In the genomic region with DNA sequence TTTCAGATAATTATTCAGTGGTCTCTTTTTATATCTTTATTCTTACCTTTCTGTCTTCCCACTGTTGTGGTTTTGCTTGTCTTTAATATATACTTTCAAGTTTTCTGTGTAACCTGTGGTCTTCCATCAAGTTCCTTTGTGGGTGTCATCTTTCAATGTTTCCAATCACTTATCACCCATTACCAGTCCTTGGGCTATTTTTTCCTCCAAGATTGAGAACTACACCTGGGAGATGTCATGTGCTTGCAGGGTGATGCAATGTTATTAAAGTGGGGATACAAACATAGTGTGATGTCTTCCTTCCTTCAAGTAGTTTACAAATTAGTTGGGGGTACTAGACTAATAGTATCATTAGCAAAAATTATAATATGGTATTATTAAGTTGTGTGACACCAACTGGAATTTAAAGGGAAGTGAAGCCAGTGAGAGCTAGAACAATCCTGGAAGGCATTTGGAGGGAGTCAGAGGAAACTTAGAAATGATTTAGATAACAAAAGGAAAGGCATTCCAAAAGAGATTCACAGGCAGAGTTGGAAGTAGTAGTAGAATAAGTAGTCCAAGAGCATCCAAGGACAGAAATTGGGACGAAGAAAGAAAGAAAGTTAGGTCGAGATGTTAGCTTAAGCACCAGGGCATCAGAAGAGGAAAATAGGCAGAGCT, we compare ENCODE assay signal across 9 cellular contexts. TPM values are rescaled to one million over a fixed set of nuclear protein-coding genes. Genes with fewer than 3 reads are reported as not detected.
DNase-seq lines count a peak whose midpoint lies in the region; ATAC-seq and TF ChIP-seq lines count a peak whose summit lies in the region.
"Had no signal": no experiment of that assay in that cellular context is flagged by ENCODE, and none has a peak within 500 bp of the region (broad histone marks: within the 10 kb centered on the region; RNA-seq: fewer than 3 reads in every experiment).

No MANE protein-coding gene starts in this region.

- H3K4me3 Mint-ChIP-seq in CD4-positive, alpha-beta T cell = peak overlapping the region; percentile 9
- peak overlapping the region; percentile 99 for H3K4me3 Mint-ChIP-seq in activated naive CD8-positive, alpha-beta T cell
- H3K4me3 Mint-ChIP-seq in naive thymus-derived CD4-positive, alpha-beta T cell = peak overlapping the region in 9 of 10 donors; percentile 18 to 98 (median 37)

- no peak for TF ChIP-seq POLR2A in vagina (IDR thresholded peaks at IDR 0.05)

- H3K4me3 ChIP-seq in H7 (ENCODE audit: insufficient read depth, low read depth, low read length) = no peak overlapping the region
- no peak overlapping the region for H3K4me3 ChIP-seq in naive thymus-derived CD4-positive, alpha-beta T cell (ENCODE audit: low read length)
- H3K4me3 ChIP-seq in vagina = no peak overlapping the region

- DNase-seq in CD4-positive, alpha-beta T cell = no peak
- DNase-seq in H7 (peak; percentile 12), NOMO-1 treated with DMSO at 0.1 percent for 48 hours (lab: John Stamatoyannopoulos, UW; ENCODE audit: unreplicated experiment) (no peak), vagina (ENCODE audit: extremely low spot score in 2 of 2) (no peak), NCI-H2107 treated with DMSO at 0.1 percent for 48 hours (lab: John Stamatoyannopoulos, UW; ENCODE audit: unreplicated experiment) (no peak)
- DNase-seq in naive thymus-derived CD4-positive, alpha-beta T cell = no peak
- DNase-seq: activated CD4-positive, alpha-beta T cell treated with anti-CD3 and anti-CD28 coated beads, Interleukin-2, amount 50 U/mL, for 1 hour had no signal

- CTCF ChIA-PET in CD4-positive, alpha-beta T cell (lab: Charles Lee) = no interaction called here
- CTCF ChIA-PET in naive thymus-derived CD4-positive, alpha-beta T cell (lab: Charles Lee) = no interaction called here

- POLR2A ChIA-PET in CD4-positive, alpha-beta T cell (lab: Charles Lee) = interaction anchor here (0.6 to 1.4 kb wide), 4 partner anchors 9 to 813 kb away, joined by 3 to 4 read pairs (median 4); partner anchors contain the start of gene KPNA3
- POLR2A ChIA-PET in naive thymus-derived CD4-positive, alpha-beta T cell (lab: Charles Lee) = interaction anchor here (1.7 kb wide), 1 partner anchor 465 kb away, joined by 3 read pairs; the partner anchor contains the start of genes CAB39L and SETDB2

- peaks cover 5% of the 10 kb centered on the region for H3K9me3 ChIP-seq in CD4-positive, alpha-beta T cell (ENCODE audit: control insufficient read depth, low read length)
- peaks cover 0 to 7% (median 0%) of the 10 kb centered on the region in 3 experiments for H3K9me3 ChIP-seq in naive thymus-derived CD4-positive, alpha-beta T cell (ENCODE audit: control insufficient read depth in 2 of 3, low read length in 3 of 3)
- no peaks in the 10 kb centered on the region for H3K9me3 ChIP-seq in vagina

- no peaks in the 10 kb centered on the region for H3K27me3 Mint-ChIP-seq in CD4-positive, alpha-beta T cell
- H3K27me3 Mint-ChIP-seq in activated naive CD8-positive, alpha-beta T cell = no peaks in the 10 kb centered on the region
- H3K27me3 Mint-ChIP-seq in naive thymus-derived CD4-positive, alpha-beta T cell = no peaks in the 10 kb centered on the region

- H3K36me3 ChIP-seq in H7 (replicated peaks; ENCODE audit: control insufficient read depth, insufficient read depth, low read length) (no peaks in the 10 kb centered on the region), vagina (no peaks in the 10 kb centered on the region)
- H3K36me3 ChIP-seq in naive thymus-derived CD4-positive, alpha-beta T cell (ENCODE audit: control insufficient read depth in 2 of 3, insufficient read depth in 3 of 3, low read length in 3 of 3) = peaks cover 0 to 5% (median 0%) of the 10 kb centered on the region in 3 experiments

- H3K36me3 Mint-ChIP-seq in CD4-positive, alpha-beta T cell (ENCODE audit: low read depth) = peaks cover 28% of the 10 kb centered on the region
- H3K36me3 Mint-ChIP-seq in activated naive CD8-positive, alpha-beta T cell = peaks cover 13% of the 10 kb centered on the region
- H3K36me3 Mint-ChIP-seq in naive thymus-derived CD4-positive, alpha-beta T cell = peaks cover 0 to 22% (median 4%) of the 10 kb centered on the region in 5 donors

- no peak for ATAC-seq in CD4-positive, alpha-beta T cell (ENCODE audit: poor library complexity)
- no peak for ATAC-seq in naive thymus-derived CD4-positive, alpha-beta T cell
- no peak for ATAC-seq in GM18858 (IDR thresholded peaks at IDR 0.05; ENCODE audit: unreplicated experiment)

- H3K4me1 ChIP-seq in naive thymus-derived CD4-positive, alpha-beta T cell (ENCODE audit: control insufficient read depth in 2 of 2, insufficient read depth in 2 of 2, low read length in 2 of 2) = peaks cover 13 to 28% of the 10 kb centered on the region in 2 donors
- peaks cover 58% of the 10 kb centered on the region for H3K4me1 ChIP-seq in vagina

- H3K27me3 ChIP-seq in CD4-positive, alpha-beta T cell (ENCODE audit: control insufficient read depth, insufficient read depth, low read length) = no peaks in the 10 kb centered on the region
- no peaks in the 10 kb centered on the region for H3K27me3 ChIP-seq in H7 (ENCODE audit: control insufficient read depth, insufficient read depth, low read length)
- no peaks in the 10 kb centered on the region for H3K27me3 ChIP-seq in naive thymus-derived CD4-positive, alpha-beta T cell (ENCODE audit: control insufficient read depth in 2 of 2, insufficient read depth in 2 of 2, low read length in 2 of 2)
- no peaks in the 10 kb centered on the region for H3K27me3 ChIP-seq in vagina

- peak overlapping the region; percentile 10 for H3K27ac Mint-ChIP-seq in CD4-positive, alpha-beta T cell
- peak overlapping the region; percentile 77 for H3K27ac Mint-ChIP-seq in activated naive CD8-positive, alpha-beta T cell
- peak overlapping the region in 2 of 9 donors; percentile 2 to 15 for H3K27ac Mint-ChIP-seq in naive thymus-derived CD4-positive, alpha-beta T cell

- H3K27ac ChIP-seq in CD4-positive, alpha-beta T cell (ENCODE audit: low read depth, low read length) = no peak overlapping the region
- no peak overlapping the region for H3K27ac ChIP-seq in naive thymus-derived CD4-positive, alpha-beta T cell (ENCODE audit: low read depth, low read length)
- H3K27ac ChIP-seq in vagina = no peak overlapping the region

- H3K9me3 Mint-ChIP-seq in CD4-positive, alpha-beta T cell = no peaks in the 10 kb centered on the region
- H3K9me3 Mint-ChIP-seq in activated naive CD8-positive, alpha-beta T cell (ENCODE audit: low read depth) = peaks cover 4% of the 10 kb centered on the region
- peaks cover 0 to 14% (median 6%) of the 10 kb centered on the region in 11 donors for H3K9me3 Mint-ChIP-seq in naive thymus-derived CD4-positive, alpha-beta T cell

- TF ChIP-seq CTCF in CD4-positive, alpha-beta T cell (IDR thresholded peaks at IDR 0.05) = no peak
- no peak for TF ChIP-seq CTCF in vagina (IDR thresholded peaks at IDR 0.05)

- intact Hi-C loops in CD4-positive, alpha-beta T cell (cut with DNase I, micrococcal nuclease) = loop anchor here (2.0 to 10.0 kb wide), 7 partner anchors 128 to 956 kb away; partner anchors contain the start of genes CAB39L (in 1 of the 2), EBPL (in 1 of the 2), KPNA3 (in 1 of the 2) and MED4 (in 1 of the 2)
- intact Hi-C loops in naive thymus-derived CD4-positive, alpha-beta T cell (cut with micrococcal nuclease) = loop anchor here (5.0 to 10.0 kb wide), 8 partner anchors 168 to 1146 kb away; partner anchors contain the start of genes LPAR6 (in 2 of the 2), RCBTB1 (in 2 of the 2), EBPL (in 1 of the 2) and RB1 (in 1 of the 2)
- intact Hi-C loops in vagina (cut with DNase I) = no loop called here

- peaks cover 68% of the 10 kb centered on the region for H3K4me1 Mint-ChIP-seq in CD4-positive, alpha-beta T cell (ENCODE audit: low read depth)
- H3K4me1 Mint-ChIP-seq in activated naive CD8-positive, alpha-beta T cell (ENCODE audit: low read depth) = peaks cover 60% of the 10 kb centered on the region
- peaks cover 36 to 84% (median 69%) of the 10 kb centered on the region in 7 donors for H3K4me1 Mint-ChIP-seq in naive thymus-derived CD4-positive, alpha-beta T cell

RNA-seq across cellular contexts. Expression of gene FNDC3A, which starts 3.4 kb away (rescaled TPM):
- 10 to 100 TPM; 27.7 to 28.6 TPM for total RNA-seq in CD4-positive, alpha-beta T cell
- 22.8 and 38.0 TPM in 2 replicates for total RNA-seq in H7 (2014; rRNA removed; shearing (Covaris generic))
- 10 to 100 TPM; 34.2 to 46.4 (median 39.1) TPM for total RNA-seq in naive thymus-derived CD4-positive, alpha-beta T cell
- polyA plus RNA-seq in naive thymus-derived CD4-positive, alpha-beta T cell = 10 to 100 TPM; 12.0 to 12.2 TPM
- 32.2 TPM for total RNA-seq in vagina

Comparison
In these comparisons a context has a peak if more than half of its experiments do, and no peak if none do; other contexts are left out.
1. H3K4me3 Mint-ChIP-seq: peak in every context shown above with its lines; median percentile 99 in activated naive CD8-positive, alpha-beta T cell; 37 in naive thymus-derived CD4-positive, alpha-beta T cell; 9 in CD4-positive, alpha-beta T cell.